22 cellular contexts compared by ENCODE assay signal in the genomic region with DNA sequence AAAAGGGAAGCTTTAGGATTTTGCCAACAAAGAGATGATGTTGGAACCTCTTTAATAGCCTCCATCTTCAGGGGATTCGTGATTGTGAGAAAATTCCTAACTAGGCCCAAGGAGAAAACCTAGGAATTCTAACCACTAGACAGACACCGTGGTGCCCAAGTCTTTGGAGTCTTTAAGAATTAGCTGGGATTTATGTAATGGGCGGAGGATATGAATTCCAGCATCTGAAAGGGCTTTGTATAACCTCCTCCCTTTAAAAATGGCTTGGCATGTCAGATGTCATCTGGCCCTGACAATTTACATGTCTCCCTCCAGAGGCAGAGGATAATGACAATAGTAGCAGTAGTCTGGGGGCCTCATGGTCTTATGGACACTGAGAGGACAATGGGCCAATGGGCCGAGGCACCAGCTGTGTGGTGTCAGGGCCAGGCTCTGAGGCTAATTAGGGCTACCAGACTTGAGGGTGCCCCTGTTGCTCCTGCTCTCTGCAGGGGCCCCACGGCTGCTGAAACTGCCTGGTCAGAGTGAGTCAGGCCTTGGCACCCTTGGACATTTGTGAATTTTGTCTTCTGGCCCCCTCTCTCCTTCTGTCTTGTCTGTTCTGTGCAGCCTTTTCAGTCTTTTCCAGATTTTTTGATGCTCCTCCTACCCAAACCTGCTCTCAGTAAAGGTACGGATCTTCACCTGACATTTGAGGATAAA.
DNase-seq lines count a peak whose midpoint lies in the region; ATAC-seq and TF ChIP-seq lines count a peak whose summit lies in the region.
"Had no signal": no experiment of that assay in that cellular context is flagged by ENCODE, and none has a peak within 500 bp of the region (broad histone marks: within the 10 kb centered on the region; RNA-seq: fewer than 3 reads in every experiment).

No MANE protein-coding gene starts in this region.

- H3K27ac ChIP-seq in coronary artery (peak overlapping the region; percentile 38 to 53), osteoblast (ENCODE audit: low read depth, low read length) (peak overlapping the region; percentile 72)
- H3K27ac ChIP-seq: foreskin keratinocyte, transverse colon had no signal

- no peaks in the 10 kb centered on the region for H3K9me3 ChIP-seq in osteoblast (ENCODE audit: low read depth, low read length)
- H3K9me3 ChIP-seq: transverse colon had no signal

- DNase-seq in AG10803 (ENCODE audit: low read depth) (peak; percentile 63), M059J (ENCODE audit: low read depth) (peak; percentile 55), coronary artery (ENCODE audit: low spot score) (no peak), osteoblast (ENCODE audit: insufficient read length, low spot score, missing footprints) (no peak), foreskin melanocyte (no peak), glomerular visceral epithelial cell (ENCODE audit: extremely low spot score) (no peak)
- DNase-seq: activated CD4-positive, alpha-beta T cell treated with anti-CD3 and anti-CD28 coated beads for 36 hours; activated effector memory CD4-positive, alpha-beta T cell treated with anti-CD3 and anti-CD28 coated beads, Interleukin-2, amount 50 U/mL, for 16 hours; amygdala; DMS79 treated with DMSO at 0.1 percent for 48 hours; effector memory CD8-positive, alpha-beta T cell; H9; KBM-7; NCI-H1092; NCI-H2107; nucleus accumbens; right cardiac atrium; stimulated activated naive B cell treated with anti-CD40 and anti-IgM and Interleukin-4, amounts not matched to agents 10 μg/mL and 1 μg/mL and 100 μg/mL, for 72 hours; transverse colon had no signal

- H3K4me1 ChIP-seq in osteoblast (ENCODE audit: insufficient read depth, low read length) = peaks cover 21% of the 10 kb centered on the region
- H3K4me1 ChIP-seq: transverse colon had no signal

- H3K79me2 ChIP-seq in osteoblast (ENCODE audit: insufficient read depth, low read length) = no peaks in the 10 kb centered on the region

- H3K36me3 ChIP-seq in osteoblast (ENCODE audit: insufficient read depth, low read length) = no peaks in the 10 kb centered on the region
- H3K36me3 ChIP-seq: transverse colon had no signal

- peak overlapping the region; percentile 59 for H3K4me2 ChIP-seq in osteoblast (ENCODE audit: insufficient read depth, low read length)

- H3K27me3 ChIP-seq in osteoblast (ENCODE audit: insufficient read depth, low read length) = no peaks in the 10 kb centered on the region
- H3K27me3 ChIP-seq: foreskin keratinocyte, transverse colon had no signal

- peak overlapping the region; percentile 80 for H2AFZ ChIP-seq in osteoblast (ENCODE audit: low read length)

- H4K20me1 ChIP-seq in osteoblast (ENCODE audit: insufficient read depth, low read length) = no peaks in the 10 kb centered on the region

- ATAC-seq in HG03457 (IDR thresholded peaks at IDR 0.05; ENCODE audit: unreplicated experiment) (no peak), HG03097 (IDR thresholded peaks at IDR 0.05; ENCODE audit: low FRiP score, unreplicated experiment) (no peak)
- ATAC-seq: activated CD4-positive, alpha-beta T cell treated with anti-CD3 and anti-CD28 coated beads for 36 hours; effector memory CD8-positive, alpha-beta T cell; stimulated activated naive B cell treated with anti-CD40 and anti-IgM and Interleukin-4, amounts not matched to agents 10 μg/mL and 1 μg/mL and 100 μg/mL, for 72 hours had no signal

- H3K4me3 ChIP-seq in AG10803 (ENCODE audit: low read length) (peak overlapping the region; percentile 16; the same call in 1 of the 2 replicates), coronary artery (no peak overlapping the region), osteoblast (ENCODE audit: insufficient read depth, low read length) (peak overlapping the region; percentile 11)
- H3K4me3 ChIP-seq: transverse colon had no signal

- no peak for TF ChIP-seq CTCF in AG10803 (conservative IDR thresholded peaks at IDR 0.05; ENCODE audit: low read length)
- TF ChIP-seq CTCF in coronary artery (IDR thresholded peaks at IDR 0.05) = no peak
- no peak for TF ChIP-seq CTCF in osteoblast (IDR thresholded peaks at IDR 0.05; ENCODE audit: extremely low read depth, low read depth, low read length)

Comparison
In these comparisons a context has a peak if more than half of its experiments do, and no peak if none do; other contexts are left out.
1. DNase-seq: peak in AG10803 (single experiment) and M059J (single experiment); none in coronary artery (single experiment), osteoblast (single experiment), foreskin melanocyte (single experiment) and glomerular visceral epithelial cell (single experiment).